ENCODE assay signal across 18 cellular contexts in the genomic region with DNA sequence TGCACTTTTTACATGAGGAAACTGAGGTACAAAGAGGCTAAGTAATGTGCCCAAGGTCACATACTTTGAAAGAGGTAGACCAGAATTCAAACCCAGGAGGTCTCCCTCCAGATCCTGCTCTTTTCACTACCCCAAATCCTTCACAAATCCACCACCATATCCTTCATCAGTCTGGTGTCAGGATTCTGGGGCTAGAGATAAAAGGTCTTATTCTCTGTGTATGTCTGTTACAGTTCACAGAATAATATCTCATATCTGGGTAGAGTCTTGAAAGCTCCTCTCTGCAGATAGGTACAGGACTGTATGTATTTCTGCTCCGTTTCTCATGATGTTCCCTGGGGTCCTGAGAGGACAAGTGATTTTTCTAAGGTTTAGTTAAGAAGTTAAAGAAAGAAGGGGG. TPM values are rescaled to one million over a fixed set of nuclear protein-coding genes. Genes with fewer than 3 reads are reported as not detected.
DNase-seq lines count a peak whose midpoint lies in the region; ATAC-seq and TF ChIP-seq lines count a peak whose summit lies in the region.
"Had no signal": no experiment of that assay in that cellular context is flagged by ENCODE, and none has a peak within 500 bp of the region (broad histone marks: within the 10 kb centered on the region; RNA-seq: fewer than 3 reads in every experiment).

No MANE protein-coding gene starts in this region.

- DNase-seq in CD14-positive monocyte (ENCODE audit: low spot score): no peak
- DNase-seq in activated B cell treated with CpG ODN at 0.5 μM for 24 hours: no peak
- DNase-seq in memory B cell (ENCODE audit: low spot score in 2 of 2): no peak
- DNase-seq in HAP-1 (ENCODE audit: low spot score in 2 of 2): no peak
- DNase-seq in MG63: no peak
- no peak for DNase-seq in NCI-H2107 (lab: John Stamatoyannopoulos, UW)
- DNase-seq: activated CD8-positive, alpha-beta memory T cell treated with anti-CD3 and anti-CD28 coated beads, Interleukin-2, amount 50 U/mL, for 48 hours; left cardiac atrium; mucosa of descending colon; NCI-H1092 treated with DMSO at 0.1 percent for 48 hours; NCI-H82; ovary; stimulated activated CD4-positive, alpha-beta T cell treated with anti-CD3 and anti-CD28 coated beads, Interleukin-2, amount 100 ng/mL, for 24 hours; tibial artery had no signal

- in situ Hi-C loops in HAP-1 (cut with MboI; ENCODE audit: low sequenced_read_pairs): no loop called here

- peaks cover 90% of the 10 kb centered on the region for H3K79me2 ChIP-seq in DOHH2 (ENCODE audit: control insufficient read depth, low read length)

- peak overlapping the region; percentile 85 for H3K27ac ChIP-seq in DOHH2 (ENCODE audit: low read depth, low read length)
- H3K27ac ChIP-seq: ovary, tibial artery, VCaP had no signal

- peaks cover 88% of the 10 kb centered on the region for H3K36me3 ChIP-seq in DOHH2 (ENCODE audit: control insufficient read depth, low read length)
- H3K36me3 ChIP-seq in HAP-1 (replicated peaks): no peaks in the 10 kb centered on the region
- no peaks in the 10 kb centered on the region for H3K36me3 ChIP-seq in MG63
- H3K36me3 ChIP-seq: ovary, tibial artery had no signal

- intact Hi-C loops in CD14-positive monocyte (cut with micrococcal nuclease): loop anchor here (5.0 to 10.0 kb wide), 5 partner anchors 93 to 315 kb away; partner anchors contain the start of gene HBP1 (in 2 of the 2)
- intact Hi-C loops in activated B cell treated with CpG ODN at 0.5 μM for 24 hours (cut with micrococcal nuclease): loop anchor here (2.0 to 10.0 kb wide), 6 partner anchors 15 to 1925 kb away; partner anchors contain the start of gene NAMPT

- H3F3A ChIP-seq in DOHH2 (ENCODE audit: control insufficient read depth, insufficient read depth): peaks cover 36% of the 10 kb centered on the region

- H3K4me3 Mint-ChIP-seq in CD14-positive monocyte (peak overlapping the region; percentile 13 to 76), activated B cell treated with CpG ODN at 0.5 μM for 24 hours (peak overlapping the region; percentile 74), memory B cell (peak overlapping the region; percentile 49)

- H3K4me3 ChIP-seq in DOHH2 (ENCODE audit: low read length): peak overlapping the region; percentile 69
- no peak overlapping the region for H3K4me3 ChIP-seq in HAP-1
- no peak overlapping the region for H3K4me3 ChIP-seq in MG63
- H3K4me3 ChIP-seq: mucosa of descending colon, ovary, tibial artery had no signal

- peak overlapping the region; percentile 61 to 98 (median 91) for H3K27ac Mint-ChIP-seq in CD14-positive monocyte
- peak overlapping the region; percentile 86 for H3K27ac Mint-ChIP-seq in activated B cell treated with CpG ODN at 0.5 μM for 24 hours
- H3K27ac Mint-ChIP-seq in memory B cell: peak overlapping the region; percentile 86

- H3K9me3 Mint-ChIP-seq in CD14-positive monocyte (peaks cover 0 to 10% (median 0%) of the 10 kb centered on the region in 7 donors), activated B cell treated with CpG ODN at 0.5 μM for 24 hours (no peaks in the 10 kb centered on the region), memory B cell (no peaks in the 10 kb centered on the region)

- no peaks in the 10 kb centered on the region for H4K20me1 ChIP-seq in DOHH2 (ENCODE audit: control insufficient read depth, insufficient read depth, low read depth, low read length)

- H3K27me3 Mint-ChIP-seq in CD14-positive monocyte (ENCODE audit: low read depth in 3 of 3) (no peaks in the 10 kb centered on the region), activated B cell treated with CpG ODN at 0.5 μM for 24 hours (no peaks in the 10 kb centered on the region), memory B cell (no peaks in the 10 kb centered on the region)

- TF ChIP-seq CTCF in CD14-positive monocyte (IDR thresholded peaks at IDR 0.05): no peak
- no peak for TF ChIP-seq CTCF in DOHH2 (IDR thresholded peaks at IDR 0.05; ENCODE audit: low read depth, low read length, poor library complexity, severe bottlenecking)
- TF ChIP-seq CTCF in activated B cell treated with CpG ODN at 0.5 μM for 24 hours (IDR thresholded peaks at IDR 0.05): no peak

- ATAC-seq in activated B cell treated with CpG ODN at 0.5 μM for 24 hours (ENCODE audit: low read depth): no peak
- ATAC-seq in memory B cell (ENCODE audit: low read depth): no peak
- no peak for ATAC-seq in GM21360 (IDR thresholded peaks at IDR 0.05; ENCODE audit: unreplicated experiment)
- ATAC-seq: left cardiac atrium, mucosa of descending colon, sciatic nerve had no signal

- no peaks in the 10 kb centered on the region for H3K9me2 ChIP-seq in DOHH2 (replicated peaks; ENCODE audit: control insufficient read depth, low read length)

- peaks cover 78% of the 10 kb centered on the region for H3K4me1 ChIP-seq in DOHH2 (ENCODE audit: control insufficient read depth, low read length)
- H3K4me1 ChIP-seq in HAP-1: no peaks in the 10 kb centered on the region
- H3K4me1 ChIP-seq: tibial artery had no signal

- CTCF ChIA-PET in activated B cell treated with CpG ODN at 0.5 μM for 24 hours (lab: Charles Lee): no interaction called here

- H3K27me3 ChIP-seq in DOHH2 (ENCODE audit: control insufficient read depth, low read length): no peaks in the 10 kb centered on the region
- H3K27me3 ChIP-seq in HAP-1 (ENCODE audit: low read depth): peaks cover 10% of the 10 kb centered on the region
- H3K27me3 ChIP-seq in MG63: no peaks in the 10 kb centered on the region
- H3K27me3 ChIP-seq: ovary, tibial artery had no signal

- POLR2A ChIA-PET in activated B cell treated with CpG ODN at 0.5 μM for 24 hours (lab: Charles Lee): interaction anchor here (1.0 to 3.0 kb wide), 4 partner anchors 10 to 25 kb away, joined by 3 to 14 read pairs (median 8); no protein-coding TSS in a partner anchor

- H3K9me3 ChIP-seq in DOHH2 (ENCODE audit: control insufficient read depth, insufficient read depth, low read length) (no peaks in the 10 kb centered on the region), HAP-1 (no peaks in the 10 kb centered on the region), MG63 (no peaks in the 10 kb centered on the region)
- H3K9me3 ChIP-seq: mucosa of descending colon, ovary, tibial artery had no signal

- peak overlapping the region; percentile 80 for H3K4me2 ChIP-seq in DOHH2 (ENCODE audit: low read length)

- peaks cover 66 to 67% of the 10 kb centered on the region in 2 donors for H3K36me3 Mint-ChIP-seq in CD14-positive monocyte
- peaks cover 85% of the 10 kb centered on the region for H3K36me3 Mint-ChIP-seq in activated B cell treated with CpG ODN at 0.5 μM for 24 hours (ENCODE audit: low read depth)
- H3K36me3 Mint-ChIP-seq in memory B cell: peaks cover 43% of the 10 kb centered on the region

- H3K4me1 Mint-ChIP-seq in CD14-positive monocyte (peaks cover 77% of the 10 kb centered on the region), activated B cell treated with CpG ODN at 0.5 μM for 24 hours (peaks cover 80% of the 10 kb centered on the region), memory B cell (peaks cover 48% of the 10 kb centered on the region)

RNA-seq across cellular contexts. Expression of gene PIK3CG, which starts 4.9 kb away (rescaled TPM):
- 10 to 100 TPM; 20.7 to 31.2 TPM for polyA plus RNA-seq in CD14-positive monocyte
- 62.0 and 63.6 TPM in 2 replicates for total RNA-seq in activated B cell treated with CpG ODN at 0.5 μM for 24 hours
- total RNA-seq in MG63 (2014; rRNA removed; shearing (Covaris generic); ENCODE audit: low replicate concordance): not detected in 2 replicates

Comparison
In these comparisons a context has a peak if more than half of its experiments do, and no peak if none do; other contexts are left out.
1. RNA of gene PIK3CG, which starts 4.9 kb away (total RNA-seq): 62.0 to 63.6 TPM in activated B cell treated with CpG ODN at 0.5 μM for 24 hours; not detected in MG63; every median in the first group is over 10 times any median in the second.
2. Peak in every context shown above with its lines, with median percentiles within 50 percentile points of each other: H3K27ac Mint-ChIP-seq and H3K4me3 Mint-ChIP-seq.